Comparison of ENCODE assay signal across 1 cellular context in the genomic region with DNA sequence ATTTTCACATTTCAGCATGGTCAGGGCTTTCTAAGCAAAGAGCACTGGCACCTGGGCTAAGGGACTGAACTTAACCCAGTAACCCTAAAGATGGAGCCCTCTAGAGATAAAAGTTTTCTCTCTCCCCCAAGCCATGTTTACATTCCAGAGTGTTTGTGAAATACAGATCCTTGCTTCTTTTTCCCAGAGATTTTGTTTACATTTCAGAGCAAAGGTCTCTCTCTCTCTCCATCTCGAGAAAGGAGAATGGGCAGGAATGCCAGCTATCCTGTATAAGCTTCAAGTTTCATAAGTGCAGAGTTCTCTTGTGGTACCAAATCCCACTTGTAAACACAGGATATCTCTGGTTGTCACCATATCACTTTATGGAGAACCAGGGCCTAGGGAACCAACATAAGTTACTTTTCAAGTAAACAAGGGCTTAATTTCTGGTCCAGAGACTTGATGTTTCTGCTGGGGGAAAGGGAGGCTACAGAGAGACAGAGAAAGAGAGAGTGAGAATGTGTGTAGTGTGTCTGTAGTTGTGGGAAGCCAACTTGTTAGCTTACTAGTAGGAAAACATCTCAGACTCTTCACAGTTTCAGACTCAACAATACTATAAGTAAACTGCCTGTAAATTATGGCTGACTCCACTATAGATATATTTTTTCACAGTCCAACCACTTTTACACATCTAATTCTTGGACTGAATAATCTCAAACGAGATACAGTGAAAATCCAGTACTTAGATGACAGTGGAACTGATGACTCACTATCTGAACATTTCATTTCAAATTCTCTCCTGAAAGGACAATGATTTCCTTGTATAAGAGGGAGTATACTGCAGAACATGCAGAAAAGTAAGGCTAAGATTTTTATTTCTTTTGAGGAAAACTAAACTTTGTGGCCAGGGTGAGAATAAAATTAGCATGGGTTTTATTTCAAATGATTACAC.
A peak's percentile ranks its signal among the peaks of the same experiment; 100 is the strongest.
TF ChIP-seq lines count a peak whose summit lies in the region.

No MANE protein-coding gene starts in this region.

TF ChIP-seq in HepG2, 621 proteins besides CTCF, POLR2A, EP300 and RAD21 (continued from another document and continues in another):
- TF ChIP-seq ZNF207 (IDR thresholded peaks at IDR 0.05; ENCODE audit: borderline replicate concordance), result no peak
- no peak for TF ChIP-seq ZNF225 (CRISPR knock-in tag; IDR thresholded peaks at IDR 0.05)
- TF ChIP-seq BRCA1 (CRISPR knock-in tag; IDR thresholded peaks at IDR 0.05), result no peak
- no peak for TF ChIP-seq NBN (conservative IDR thresholded peaks at IDR 0.05)
- TF ChIP-seq, protein P1, sequence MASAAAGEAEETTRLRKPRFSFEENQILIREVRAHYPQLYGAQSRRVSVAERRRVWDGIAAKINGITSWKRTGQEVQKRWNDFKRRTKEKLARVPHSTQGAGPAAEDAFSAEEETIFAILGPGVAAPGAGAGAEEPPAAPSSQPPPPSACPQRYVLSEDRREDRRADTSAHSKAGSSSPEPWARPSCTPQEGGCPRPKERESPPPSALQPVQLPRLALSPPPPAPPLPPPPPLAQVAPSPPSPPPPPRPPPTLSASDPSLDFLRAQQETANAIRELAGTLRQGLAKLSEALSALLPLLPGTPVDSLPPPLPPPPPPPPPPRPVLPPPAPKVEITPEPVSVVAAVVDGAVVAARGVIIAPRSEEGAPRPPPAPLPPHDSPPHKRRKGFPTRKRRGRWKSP (CRISPR knock-in tag; IDR thresholded peaks at IDR 0.05), result peak; percentile 35; the same call in 1 of the 2 replicates
- no peak for TF ChIP-seq SATB2 (CRISPR knock-in tag; IDR thresholded peaks at IDR 0.05)
- TF ChIP-seq, protein P2, sequence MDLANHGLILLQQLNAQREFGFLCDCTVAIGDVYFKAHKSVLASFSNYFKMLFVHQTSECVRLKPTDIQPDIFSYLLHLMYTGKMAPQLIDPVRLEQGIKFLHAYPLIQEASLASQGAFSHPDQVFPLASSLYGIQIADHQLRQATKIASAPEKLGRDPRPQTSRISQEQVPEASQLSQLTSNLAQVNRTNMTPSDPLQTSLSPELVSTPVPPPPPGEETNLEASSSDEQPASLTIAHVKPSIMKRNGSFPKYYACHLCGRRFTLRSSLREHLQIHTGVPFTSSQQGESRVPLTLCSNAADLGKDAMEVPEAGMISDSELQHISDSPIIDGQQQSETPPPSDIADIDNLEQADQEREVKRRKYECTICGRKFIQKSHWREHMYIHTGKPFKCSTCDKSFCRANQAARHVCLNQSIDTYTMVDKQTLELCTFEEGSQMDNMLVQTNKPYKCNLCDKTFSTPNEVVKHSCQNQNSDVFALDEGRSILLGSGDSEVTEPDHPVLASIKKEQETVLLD (CRISPR knock-in tag; IDR thresholded peaks at IDR 0.05; ENCODE audit: low read depth), result no peak
- no peak for TF ChIP-seq HOXA3 (CRISPR knock-in tag; IDR thresholded peaks at IDR 0.05)
- TF ChIP-seq, protein P3, sequence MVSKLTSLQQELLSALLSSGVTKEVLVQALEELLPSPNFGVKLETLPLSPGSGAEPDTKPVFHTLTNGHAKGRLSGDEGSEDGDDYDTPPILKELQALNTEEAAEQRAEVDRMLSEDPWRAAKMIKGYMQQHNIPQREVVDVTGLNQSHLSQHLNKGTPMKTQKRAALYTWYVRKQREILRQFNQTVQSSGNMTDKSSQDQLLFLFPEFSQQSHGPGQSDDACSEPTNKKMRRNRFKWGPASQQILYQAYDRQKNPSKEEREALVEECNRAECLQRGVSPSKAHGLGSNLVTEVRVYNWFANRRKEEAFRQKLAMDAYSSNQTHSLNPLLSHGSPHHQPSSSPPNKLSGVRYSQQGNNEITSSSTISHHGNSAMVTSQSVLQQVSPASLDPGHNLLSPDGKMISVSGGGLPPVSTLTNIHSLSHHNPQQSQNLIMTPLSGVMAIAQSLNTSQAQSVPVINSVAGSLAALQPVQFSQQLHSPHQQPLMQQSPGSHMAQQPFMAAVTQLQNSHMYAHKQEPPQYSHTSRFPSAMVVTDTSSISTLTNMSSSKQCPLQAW (CRISPR knock-in tag; IDR thresholded peaks at IDR 0.05), result no peak
- TF ChIP-seq SMARCE1 (IDR thresholded peaks at IDR 0.05; ENCODE audit: borderline replicate concordance), result no peak
- TF ChIP-seq SRSF1 (optimal IDR thresholded peaks at IDR 0.05; ENCODE audit: low read depth, low read length), result no peak
- TF ChIP-seq, protein P4, sequence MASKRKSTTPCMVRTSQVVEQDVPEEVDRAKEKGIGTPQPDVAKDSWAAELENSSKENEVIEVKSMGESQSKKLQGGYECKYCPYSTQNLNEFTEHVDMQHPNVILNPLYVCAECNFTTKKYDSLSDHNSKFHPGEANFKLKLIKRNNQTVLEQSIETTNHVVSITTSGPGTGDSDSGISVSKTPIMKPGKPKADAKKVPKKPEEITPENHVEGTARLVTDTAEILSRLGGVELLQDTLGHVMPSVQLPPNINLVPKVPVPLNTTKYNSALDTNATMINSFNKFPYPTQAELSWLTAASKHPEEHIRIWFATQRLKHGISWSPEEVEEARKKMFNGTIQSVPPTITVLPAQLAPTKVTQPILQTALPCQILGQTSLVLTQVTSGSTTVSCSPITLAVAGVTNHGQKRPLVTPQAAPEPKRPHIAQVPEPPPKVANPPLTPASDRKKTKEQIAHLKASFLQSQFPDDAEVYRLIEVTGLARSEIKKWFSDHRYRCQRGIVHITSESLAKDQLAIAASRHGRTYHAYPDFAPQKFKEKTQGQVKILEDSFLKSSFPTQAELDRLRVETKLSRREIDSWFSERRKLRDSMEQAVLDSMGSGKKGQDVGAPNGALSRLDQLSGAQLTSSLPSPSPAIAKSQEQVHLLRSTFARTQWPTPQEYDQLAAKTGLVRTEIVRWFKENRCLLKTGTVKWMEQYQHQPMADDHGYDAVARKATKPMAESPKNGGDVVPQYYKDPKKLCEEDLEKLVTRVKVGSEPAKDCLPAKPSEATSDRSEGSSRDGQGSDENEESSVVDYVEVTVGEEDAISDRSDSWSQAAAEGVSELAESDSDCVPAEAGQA (IDR thresholded peaks at IDR 0.05; ENCODE audit: low read depth), result no peak
- TF ChIP-seq, protein P4 (CRISPR knock-in tag; IDR thresholded peaks at IDR 0.05; ENCODE audit: borderline replicate concordance), result no peak
- no peak for TF ChIP-seq ZNF563 (CRISPR knock-in tag; IDR thresholded peaks at IDR 0.05)
- TF ChIP-seq, protein P5, sequence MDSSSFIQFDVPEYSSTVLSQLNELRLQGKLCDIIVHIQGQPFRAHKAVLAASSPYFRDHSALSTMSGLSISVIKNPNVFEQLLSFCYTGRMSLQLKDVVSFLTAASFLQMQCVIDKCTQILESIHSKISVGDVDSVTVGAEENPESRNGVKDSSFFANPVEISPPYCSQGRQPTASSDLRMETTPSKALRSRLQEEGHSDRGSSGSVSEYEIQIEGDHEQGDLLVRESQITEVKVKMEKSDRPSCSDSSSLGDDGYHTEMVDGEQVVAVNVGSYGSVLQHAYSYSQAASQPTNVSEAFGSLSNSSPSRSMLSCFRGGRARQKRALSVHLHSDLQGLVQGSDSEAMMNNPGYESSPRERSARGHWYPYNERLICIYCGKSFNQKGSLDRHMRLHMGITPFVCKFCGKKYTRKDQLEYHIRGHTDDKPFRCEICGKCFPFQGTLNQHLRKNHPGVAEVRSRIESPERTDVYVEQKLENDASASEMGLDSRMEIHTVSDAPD (CRISPR knock-in tag; IDR thresholded peaks at IDR 0.05), result peak; percentile 66; the same call in 1 of the 2 replicates
- no peak for TF ChIP-seq ZNF777 (CRISPR knock-in tag; IDR thresholded peaks at IDR 0.05)
- TF ChIP-seq ZNF772 (CRISPR knock-in tag; IDR thresholded peaks at IDR 0.05), result peak; percentile 53; the same call in 1 of the 2 replicates
- no peak for TF ChIP-seq HNRNPUL1 (IDR thresholded peaks at IDR 0.05; ENCODE audit: low read depth, low read length)
- no peak for TF ChIP-seq ZNF33B (CRISPR knock-in tag; IDR thresholded peaks at IDR 0.05)
- TF ChIP-seq NFRKB (IDR thresholded peaks at IDR 0.05), result no peak
- 0 out of 2 replicates have a peak, but pooled peaks have one; percentile 57 for TF ChIP-seq ARNTL (CRISPR knock-in tag; IDR thresholded peaks at IDR 0.05)
- no peak for TF ChIP-seq ZNF605 (CRISPR knock-in tag; IDR thresholded peaks at IDR 0.05)
- no peak for TF ChIP-seq MTF1 (CRISPR knock-in tag; IDR thresholded peaks at IDR 0.05)
- TF ChIP-seq ZNF121 (CRISPR knock-in tag; IDR thresholded peaks at IDR 0.05), result no peak
- TF ChIP-seq, protein P6, sequence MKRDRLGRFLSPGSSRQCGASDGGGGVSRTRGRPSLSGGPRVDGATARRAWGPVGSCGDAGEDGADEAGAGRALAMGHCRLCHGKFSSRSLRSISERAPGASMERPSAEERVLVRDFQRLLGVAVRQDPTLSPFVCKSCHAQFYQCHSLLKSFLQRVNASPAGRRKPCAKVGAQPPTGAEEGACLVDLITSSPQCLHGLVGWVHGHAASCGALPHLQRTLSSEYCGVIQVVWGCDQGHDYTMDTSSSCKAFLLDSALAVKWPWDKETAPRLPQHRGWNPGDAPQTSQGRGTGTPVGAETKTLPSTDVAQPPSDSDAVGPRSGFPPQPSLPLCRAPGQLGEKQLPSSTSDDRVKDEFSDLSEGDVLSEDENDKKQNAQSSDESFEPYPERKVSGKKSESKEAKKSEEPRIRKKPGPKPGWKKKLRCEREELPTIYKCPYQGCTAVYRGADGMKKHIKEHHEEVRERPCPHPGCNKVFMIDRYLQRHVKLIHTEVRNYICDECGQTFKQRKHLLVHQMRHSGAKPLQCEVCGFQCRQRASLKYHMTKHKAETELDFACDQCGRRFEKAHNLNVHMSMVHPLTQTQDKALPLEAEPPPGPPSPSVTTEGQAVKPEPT (CRISPR knock-in tag; IDR thresholded peaks at IDR 0.05; ENCODE audit: low read depth), result no peak
- TF ChIP-seq CC2D1A (CRISPR knock-in tag; IDR thresholded peaks at IDR 0.05), result no peak
- TF ChIP-seq DPF2 (CRISPR knock-in tag; IDR thresholded peaks at IDR 0.05; ENCODE audit: borderline replicate concordance, low read depth), result peak; percentile 77
- TF ChIP-seq, protein P7, sequence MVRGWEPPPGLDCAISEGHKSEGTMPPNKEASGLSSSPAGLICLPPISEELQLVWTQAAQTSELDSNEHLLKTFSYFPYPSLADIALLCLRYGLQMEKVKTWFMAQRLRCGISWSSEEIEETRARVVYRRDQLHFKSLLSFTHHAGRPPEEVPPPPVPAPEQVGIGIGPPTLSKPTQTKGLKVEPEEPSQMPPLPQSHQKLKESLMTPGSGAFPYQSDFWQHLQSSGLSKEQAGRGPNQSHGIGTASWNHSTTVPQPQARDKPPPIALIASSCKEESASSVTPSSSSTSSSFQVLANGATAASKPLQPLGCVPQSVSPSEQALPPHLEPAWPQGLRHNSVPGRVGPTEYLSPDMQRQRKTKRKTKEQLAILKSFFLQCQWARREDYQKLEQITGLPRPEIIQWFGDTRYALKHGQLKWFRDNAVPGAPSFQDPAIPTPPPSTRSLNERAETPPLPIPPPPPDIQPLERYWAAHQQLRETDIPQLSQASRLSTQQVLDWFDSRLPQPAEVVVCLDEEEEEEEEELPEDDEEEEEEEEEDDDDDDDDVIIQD (CRISPR knock-in tag; IDR thresholded peaks at IDR 0.05; ENCODE audit: low read depth), result peak; percentile 66; the same call in 1 of the 2 replicates
- TF ChIP-seq PTBP1 (IDR thresholded peaks at IDR 0.05; ENCODE audit: low read depth, low read length, poor library complexity, severe bottlenecking), result no peak
- TF ChIP-seq SNAI1 (CRISPR knock-in tag; IDR thresholded peaks at IDR 0.05; ENCODE audit: borderline replicate concordance), result no peak
- no peak for TF ChIP-seq MBNL3 (CRISPR knock-in tag; conservative IDR thresholded peaks at IDR 0.05)
- peak; percentile 85 for TF ChIP-seq HDAC1 (CRISPR knock-in tag; IDR thresholded peaks at IDR 0.05)
- TF ChIP-seq, protein P8, sequence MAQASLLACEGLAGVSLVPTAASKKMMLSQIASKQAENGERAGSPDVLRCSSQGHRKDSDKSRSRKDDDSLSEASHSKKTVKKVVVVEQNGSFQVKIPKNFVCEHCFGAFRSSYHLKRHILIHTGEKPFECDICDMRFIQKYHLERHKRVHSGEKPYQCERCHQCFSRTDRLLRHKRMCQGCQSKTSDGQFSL (CRISPR knock-in tag; IDR thresholded peaks at IDR 0.05), result no peak
- TF ChIP-seq PITX1 (CRISPR knock-in tag; IDR thresholded peaks at IDR 0.05), result peak; percentile 89
- no peak for TF ChIP-seq SP4 (CRISPR knock-in tag; IDR thresholded peaks at IDR 0.05)
- TF ChIP-seq, protein P9, sequence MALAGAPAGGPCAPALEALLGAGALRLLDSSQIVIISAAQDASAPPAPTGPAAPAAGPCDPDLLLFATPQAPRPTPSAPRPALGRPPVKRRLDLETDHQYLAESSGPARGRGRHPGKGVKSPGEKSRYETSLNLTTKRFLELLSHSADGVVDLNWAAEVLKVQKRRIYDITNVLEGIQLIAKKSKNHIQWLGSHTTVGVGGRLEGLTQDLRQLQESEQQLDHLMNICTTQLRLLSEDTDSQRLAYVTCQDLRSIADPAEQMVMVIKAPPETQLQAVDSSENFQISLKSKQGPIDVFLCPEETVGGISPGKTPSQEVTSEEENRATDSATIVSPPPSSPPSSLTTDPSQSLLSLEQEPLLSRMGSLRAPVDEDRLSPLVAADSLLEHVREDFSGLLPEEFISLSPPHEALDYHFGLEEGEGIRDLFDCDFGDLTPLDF (CRISPR knock-in tag; IDR thresholded peaks at IDR 0.05), result no peak
- no peak for TF ChIP-seq FOXM1 (CRISPR knock-in tag; IDR thresholded peaks at IDR 0.05)
- TF ChIP-seq FOXP1 (IDR thresholded peaks at IDR 0.05), result no peak
- peak; percentile 91 for TF ChIP-seq FOXP1 (CRISPR knock-in tag; IDR thresholded peaks at IDR 0.05)
- no peak for TF ChIP-seq SOX6 (IDR thresholded peaks at IDR 0.05)
- TF ChIP-seq SOX6 (CRISPR knock-in tag; IDR thresholded peaks at IDR 0.05), result peak; percentile 94
